ENCODE assay signal across 9 cellular contexts in the genomic region with DNA sequence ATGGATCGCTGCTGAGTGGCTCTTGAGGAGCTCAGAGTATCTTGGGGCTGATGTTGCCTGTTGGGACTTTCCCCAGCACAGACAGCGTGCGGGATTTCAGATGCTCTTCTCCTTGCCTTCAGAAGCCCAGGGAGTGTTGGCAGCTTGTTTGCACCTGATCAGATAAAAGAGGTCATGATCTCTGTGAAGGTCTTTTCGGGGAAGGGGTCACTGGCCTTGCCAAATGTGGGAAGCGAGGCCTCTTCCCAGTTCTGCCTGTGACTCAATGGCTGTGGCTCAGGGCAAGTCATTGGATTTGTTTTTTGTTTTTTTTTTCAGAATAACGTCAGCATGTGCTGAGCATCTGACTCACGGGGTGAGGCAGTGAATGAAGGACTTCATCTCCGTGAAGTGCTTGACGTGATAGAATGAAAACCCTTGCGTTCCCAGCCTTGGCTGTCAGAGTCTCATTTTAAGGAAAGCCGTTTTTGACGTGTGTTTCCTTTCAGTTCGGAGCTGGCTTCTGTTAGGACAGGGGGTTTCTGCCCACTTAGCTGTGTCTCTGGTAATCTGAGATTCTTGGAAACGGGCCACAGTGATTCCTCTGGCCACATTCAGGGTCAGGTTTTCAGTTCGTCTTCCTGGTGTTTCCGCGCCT. TPM values are rescaled to one million over a fixed set of nuclear protein-coding genes. Genes with fewer than 3 reads are reported as not detected.
A peak's percentile ranks its signal among the peaks of the same experiment; 100 is the strongest.
DNase-seq lines count a peak whose midpoint lies in the region; ATAC-seq and TF ChIP-seq lines count a peak whose summit lies in the region.
"Had no signal": no experiment of that assay in that cellular context is flagged by ENCODE, and none has a peak within 500 bp of the region (broad histone marks: within the 10 kb centered on the region; RNA-seq: fewer than 3 reads in every experiment).

No MANE protein-coding gene starts in this region.

- dilution Hi-C loops in mammary epithelial cell (cut with HindIII; ENCODE audit: low sequenced_read_pairs): no loop called here

- ATAC-seq in GM18858 (IDR thresholded peaks at IDR 0.05; ENCODE audit: unreplicated experiment): no peak

- BruUV-seq in mammary epithelial cell (replicated peaks; lab: Mats Ljungman, UMichigan): no TSS peak

- peaks cover 98% of the 10 kb centered on the region for H3K79me2 ChIP-seq in mammary epithelial cell (ENCODE audit: insufficient read depth, low read length)

- CTCF ChIA-PET in mammary epithelial cell (lab: Charles Lee; ENCODE audit: low non-redundant PET): no interaction called here

- H3K27ac ChIP-seq in mammary epithelial cell (ENCODE audit: insufficient read depth, low read depth, low read length) (no peak overlapping the region), tibial nerve (peak overlapping the region; percentile 60 to 94 (median 86))

- peak; percentile 88 to 94 for TF ChIP-seq EP300 in tibial nerve (IDR thresholded peaks at IDR 0.05)

- WGBS in mammary epithelial cell (ENCODE audit: low coverage, missing lambda C conversion rate): 95% methylated on average over 15 of the region's 17 CpGs
- WGBS in tibial nerve, 2 donors: 37 to 38% methylated on average over 17 of the region's 17 CpGs

- intact Hi-C loops in mammary epithelial cell (cut with micrococcal nuclease): no loop called here

- no peak overlapping the region for H3K4me3 ChIP-seq in mammary epithelial cell (replicated peaks in 1 of 3; ENCODE audit: insufficient read depth in 1 of 3, low read depth in 2 of 3, low read length in 3 of 3)
- peak overlapping the region in 2 of 4 donors; percentile 5 to 11 for H3K4me3 ChIP-seq in tibial nerve

- H3K4me2 ChIP-seq in mammary epithelial cell (ENCODE audit: insufficient read depth, low read depth, low read length): no peak overlapping the region

- H3K9me3 ChIP-seq in mammary epithelial cell (replicated peaks; ENCODE audit: insufficient read depth, low read length) (no peaks in the 10 kb centered on the region), tibial nerve (no peaks in the 10 kb centered on the region)

- peaks cover 4% of the 10 kb centered on the region for H3K36me3 ChIP-seq in mammary epithelial cell (ENCODE audit: insufficient read depth, low read length)
- no peaks in the 10 kb centered on the region for H3K36me3 ChIP-seq in tibial nerve

- TF ChIP-seq POLR2A in tibial nerve (IDR thresholded peaks at IDR 0.05): peak; percentile 6 to 32

- H3K9ac ChIP-seq in mammary epithelial cell (ENCODE audit: insufficient read depth, low read length): no peak overlapping the region

- in situ Hi-C loops in mammary epithelial cell (cut with MboI; ENCODE audit: low sequenced_read_pairs in 2 of 2): no loop called here

- no peaks in the 10 kb centered on the region for H4K20me1 ChIP-seq in mammary epithelial cell (ENCODE audit: insufficient read depth, low read length)

- no peaks in the 10 kb centered on the region for H3K4me1 ChIP-seq in mammary epithelial cell (ENCODE audit: insufficient read depth, low read length)
- peaks cover 0 to 70% (median 40%) of the 10 kb centered on the region in 4 donors for H3K4me1 ChIP-seq in tibial nerve

- DNase-seq in NCI-H2029 (lab: John Stamatoyannopoulos, UW) (peak; percentile 22), NCI-H2029 treated with DMSO at 0.1 percent for 48 hours (lab: John Stamatoyannopoulos, UW) (no peak), mammary epithelial cell (peak; percentile 86), kidney tubule cell (ENCODE audit: low spot score) (peak; percentile 48), tibial nerve (ENCODE audit: low spot score in 2 of 2) (peak in 1 of 2 donors; percentile 40), NOMO-1 treated with dmso at 0.1 percent for 144 hours (lab: John Stamatoyannopoulos, UW; ENCODE audit: unreplicated experiment) (no peak)
- DNase-seq in effector CD4-positive, alpha-beta T cell: no peak
- DNase-seq: NCI-H1105 treated with DMSO at 0.1 percent for 48 hours had no signal

- H2AFZ ChIP-seq in mammary epithelial cell (ENCODE audit: low read depth, low read length): no peak overlapping the region

- TF ChIP-seq CTCF in mammary epithelial cell (conservative IDR thresholded peaks at IDR 0.05 in 1 of 2, IDR thresholded peaks at IDR 0.05 in 1 of 2; ENCODE audit: extremely low read depth in 1 of 2, insufficient read depth in 1 of 2, low read depth in 1 of 2, low read length in 2 of 2): no peak
- TF ChIP-seq CTCF in tibial nerve (IDR thresholded peaks at IDR 0.05): no peak

- H3K27me3 ChIP-seq in mammary epithelial cell (ENCODE audit: insufficient read depth, low read length): no peaks in the 10 kb centered on the region
- no peaks in the 10 kb centered on the region for H3K27me3 ChIP-seq in tibial nerve

RNA-seq across cellular contexts. Expression of gene GALNT2, which starts 46.7 kb away (rescaled TPM):
- 100 to 1,000 TPM; 117 to 125 TPM for total RNA-seq in mammary epithelial cell
- polyA plus RNA-seq in mammary epithelial cell: 93.3 TPM
- polyA minus RNA-seq in mammary epithelial cell: 83.5 TPM
- 10 to 100 TPM; 47.9 to 78.6 (median 60.0) TPM for total RNA-seq in tibial nerve

Comparison
In these comparisons a context has a peak if more than half of its experiments do, and no peak if none do; other contexts are left out.
1. DNase-seq: peak in NCI-H2029 (single experiment), mammary epithelial cell (single experiment) and kidney tubule cell (single experiment); none in NCI-H2029 treated with DMSO at 0.1 percent for 48 hours (single experiment), effector CD4-positive, alpha-beta T cell (single experiment) and NOMO-1 treated with dmso at 0.1 percent for 144 hours (single experiment).